ENCODE assay signal across 8 cellular contexts in the genomic region with DNA sequence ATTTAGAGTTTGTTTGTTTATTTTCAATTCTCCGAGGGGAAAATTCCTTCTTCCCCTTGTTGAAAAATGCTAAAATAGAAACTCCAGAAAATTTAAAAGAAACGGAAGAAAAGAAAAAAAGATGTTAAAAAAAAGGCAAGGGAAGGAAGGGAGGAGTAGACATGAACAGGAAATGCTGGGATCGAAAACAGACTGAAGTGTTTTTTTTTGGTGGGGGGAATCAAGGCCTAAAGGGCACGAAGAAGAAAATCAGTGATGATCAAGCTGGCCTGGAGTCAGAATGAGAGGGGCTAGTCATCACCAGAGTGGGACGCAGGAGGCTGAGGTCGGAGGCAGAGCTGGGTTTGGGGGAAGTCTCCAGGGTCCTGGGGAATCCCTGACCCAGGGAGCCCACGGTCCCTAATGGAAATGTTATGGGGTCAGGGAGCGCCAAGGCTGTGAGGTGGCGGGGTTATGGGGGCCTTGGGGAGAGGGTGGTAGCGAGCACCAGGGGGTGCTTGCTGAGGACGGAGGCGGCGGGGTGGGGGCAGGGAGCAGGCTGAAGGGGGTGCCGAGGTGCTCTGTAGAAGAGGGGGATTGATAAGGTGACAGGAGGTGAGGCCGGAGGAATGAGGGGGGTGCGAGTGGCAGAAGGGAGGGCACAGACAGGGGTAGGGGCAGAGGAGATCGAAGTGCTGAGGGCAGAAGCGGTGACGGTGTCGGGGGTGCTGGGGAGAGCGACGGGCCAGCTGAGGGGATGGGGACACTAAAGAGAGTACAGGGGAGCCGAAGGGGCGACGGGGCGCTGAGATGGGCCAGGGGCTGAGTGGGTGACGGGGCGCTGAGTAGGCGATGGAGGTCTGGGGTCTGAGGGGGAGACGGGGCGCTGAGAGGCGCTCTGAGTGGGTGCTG. TPM values are rescaled to one million over a fixed set of nuclear protein-coding genes. Genes with fewer than 3 reads are reported as not detected.
A peak's percentile ranks its signal among the peaks of the same experiment; 100 is the strongest.
DNase-seq lines count a peak whose midpoint lies in the region; ATAC-seq and TF ChIP-seq lines count a peak whose summit lies in the region.

No MANE protein-coding gene starts in this region.

- TF ChIP-seq POLR2A in esophagus squamous epithelium (IDR thresholded peaks at IDR 0.05) (no peak), upper lobe of left lung (IDR thresholded peaks at IDR 0.05) (no peak)

- H2AFZ ChIP-seq in neural progenitor cell (replicated peaks) = peak overlapping the region; percentile 91

- H3K9me3 Mint-ChIP-seq in IgD-negative memory B cell (peaks cover 5 to 22% (median 21%) of the 10 kb centered on the region in 3 donors), neural progenitor cell (peaks cover 30% of the 10 kb centered on the region)

- H3K36me3 ChIP-seq in esophagus squamous epithelium (peaks cover 20 to 62% (median 24%) of the 10 kb centered on the region in 3 donors), neural progenitor cell (peaks cover 16% of the 10 kb centered on the region), upper lobe of left lung (peaks cover 16 to 60% (median 39%) of the 10 kb centered on the region in 4 donors)

- no peak for TF ChIP-seq EP300 in upper lobe of left lung (IDR thresholded peaks at IDR 0.05)

- H3K27ac Mint-ChIP-seq in IgD-negative memory B cell (peak overlapping the region; percentile 95 to 100 (median 97)), neural progenitor cell (no peak overlapping the region)

- H4K20me1 ChIP-seq in neural progenitor cell (ENCODE audit: low read depth) = peaks cover 36% of the 10 kb centered on the region

- H3K27me3 Mint-ChIP-seq in IgD-negative memory B cell (peaks cover 2% of the 10 kb centered on the region), neural progenitor cell (ENCODE audit: insufficient read depth, low read depth) (peaks cover 16% of the 10 kb centered on the region)

- H3F3A ChIP-seq in neural progenitor cell (ENCODE audit: low read depth) = peaks cover 32% of the 10 kb centered on the region

- peak overlapping the region; percentile 43 for H3K9ac ChIP-seq in neural progenitor cell

- intact Hi-C loops in esophagus squamous epithelium (cut with DNase I) = no loop called here

- WGBS in esophagus squamous epithelium, 2 donors = 1% methylated on average over 28 to 29 of the region's 32 CpGs
- 1 to 2% methylated on average over 32 of the region's 32 CpGs for WGBS in upper lobe of left lung, 2 donors

- H3K27me3 ChIP-seq in esophagus squamous epithelium (no peaks in the 10 kb centered on the region), neural progenitor cell (no peaks in the 10 kb centered on the region), upper lobe of left lung (no peaks in the 10 kb centered on the region)

- H3K9me3 ChIP-seq in esophagus squamous epithelium (peaks cover 0 to 24% (median 16%) of the 10 kb centered on the region in 3 donors), neural progenitor cell (ENCODE audit: low read depth) (no peaks in the 10 kb centered on the region), upper lobe of left lung (peaks cover 3 to 24% (median 12%) of the 10 kb centered on the region in 4 donors)

- peaks cover 11 to 80% (median 38%) of the 10 kb centered on the region in 3 donors for H3K4me1 ChIP-seq in esophagus squamous epithelium
- H3K4me1 ChIP-seq in neural progenitor cell = peaks cover 8% of the 10 kb centered on the region
- H3K4me1 ChIP-seq in upper lobe of left lung = peaks cover 46 to 55% (median 52%) of the 10 kb centered on the region in 4 donors

- peak overlapping the region; percentile 95 for H3K4me2 ChIP-seq in neural progenitor cell

- DNase-seq in AG08395 (ENCODE audit: low spot score) (peak; percentile 8), esophagus squamous epithelium (lab: John Stamatoyannopoulos, UW) (no peak), neural progenitor cell (ENCODE audit: low spot score) (peak; percentile 41), upper lobe of left lung (peak; percentile 32 to 84)
- DNase-seq in activated CD8-positive, alpha-beta memory T cell treated with anti-CD3 and anti-CD28 coated beads, Interleukin-2, amount 50 U/mL, for 4 hours = peak; percentile 50

- no peak for TF ChIP-seq CTCF in esophagus squamous epithelium (IDR thresholded peaks at IDR 0.05)
- no peak for TF ChIP-seq CTCF in neural progenitor cell (IDR thresholded peaks at IDR 0.05)
- TF ChIP-seq CTCF in upper lobe of left lung (IDR thresholded peaks at IDR 0.05) = no peak

- H3K4me1 Mint-ChIP-seq in IgD-negative memory B cell (peaks cover 42 to 52% (median 42%) of the 10 kb centered on the region in 3 donors), neural progenitor cell (peaks cover 44% of the 10 kb centered on the region)

- H3K36me3 Mint-ChIP-seq in IgD-negative memory B cell (peaks cover 29% of the 10 kb centered on the region), neural progenitor cell (peaks cover 49% of the 10 kb centered on the region)

- H3K79me2 ChIP-seq in neural progenitor cell (ENCODE audit: low read depth) = peaks cover 66% of the 10 kb centered on the region

- H3K27ac ChIP-seq in esophagus squamous epithelium (peak overlapping the region; percentile 95 to 99 (median 97)), neural progenitor cell (no peak overlapping the region), upper lobe of left lung (peak overlapping the region; percentile 96 to 99 (median 98))

- peak overlapping the region; percentile 86 to 97 (median 92) for H3K4me3 ChIP-seq in esophagus squamous epithelium
- H3K4me3 ChIP-seq in neural progenitor cell = peak overlapping the region; percentile 84
- peak overlapping the region; percentile 82 to 94 (median 88) for H3K4me3 ChIP-seq in upper lobe of left lung

- ATAC-seq in upper lobe of left lung (ENCODE audit: low FRiP score in 2 of 2) = peak in 1 of 2 donors; percentile 0
- ATAC-seq in GM19397 (IDR thresholded peaks at IDR 0.05; ENCODE audit: unreplicated experiment) = no peak
- no peak for ATAC-seq in HG03097 (IDR thresholded peaks at IDR 0.05; ENCODE audit: low FRiP score, unreplicated experiment)

- H3K4me3 Mint-ChIP-seq in IgD-negative memory B cell (peak overlapping the region; percentile 93 to 99 (median 98)), neural progenitor cell (peak overlapping the region; percentile 83)

RNA-seq across cellular contexts. Expression of gene ZNFX1, which starts 0.7 kb away (rescaled TPM):
- 45.2 TPM for polyA plus RNA-seq in IgD-negative memory B cell
- 10 to 100 TPM; 12.8 to 25.2 (median 17.9) TPM for total RNA-seq in esophagus squamous epithelium
- total RNA-seq in neural progenitor cell (ENCODE audit: low replicate concordance) = 6.3 and 6.9 TPM in 2 replicates
- 10 to 100 TPM; 39.3 to 64.6 (median 42.4) TPM for total RNA-seq in upper lobe of left lung

RNA-seq across cellular contexts. Expression of gene DDX27, which starts 57.9 kb away (rescaled TPM):
- 62.8 TPM for polyA plus RNA-seq in IgD-negative memory B cell
- total RNA-seq in esophagus squamous epithelium (10 to 100 TPM; 19.8 to 35.7 (median 30.8) TPM), neural progenitor cell (ENCODE audit: low replicate concordance) (27.3 and 29.1 TPM in 2 replicates), upper lobe of left lung (10 to 100 TPM; 26.7 to 43.0 (median 31.0) TPM)
